Comparison of ENCODE assay signal across 16 cellular contexts in the genomic region with DNA sequence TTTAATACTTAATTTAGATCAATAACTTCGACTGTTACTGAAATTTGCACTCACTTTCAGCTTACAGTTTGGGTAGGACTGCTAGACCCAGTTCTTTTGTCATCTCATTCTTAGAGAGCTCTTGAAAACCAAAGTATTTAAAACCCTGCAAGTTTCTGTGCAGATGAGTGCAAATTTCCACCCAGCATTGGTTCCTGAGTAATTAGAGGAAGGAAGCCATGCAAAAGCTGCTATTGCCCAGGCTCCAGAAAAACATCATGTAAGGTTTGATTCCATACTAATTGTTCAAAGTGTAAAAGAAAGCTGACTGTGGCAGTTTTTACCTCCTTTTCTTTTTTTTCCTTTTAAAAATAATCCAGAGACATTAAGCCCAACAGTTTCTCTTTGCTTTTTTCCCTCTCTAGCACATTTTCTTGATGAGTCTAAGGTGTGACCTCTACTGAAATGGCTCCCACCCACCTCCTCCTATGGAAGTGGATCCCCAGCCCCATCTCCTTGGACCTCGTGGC.
A peak's percentile ranks its signal among the peaks of the same experiment; 100 is the strongest.
DNase-seq lines count a peak whose midpoint lies in the region; ATAC-seq, FAIRE-seq and TF ChIP-seq lines count a peak whose summit lies in the region.
"Had no signal": no experiment of that assay in that cellular context is flagged by ENCODE, and none has a peak within 500 bp of the region (broad histone marks: within the 10 kb centered on the region; RNA-seq: fewer than 3 reads in every experiment).

No MANE protein-coding gene starts in this region.

- peak overlapping the region; percentile 95 for H3K27ac ChIP-seq in KMS-11
- H3K27ac ChIP-seq in VCaP, result peak overlapping the region; percentile 97
- H3K27ac ChIP-seq in layer of hippocampus (ENCODE audit: low read depth, low read length), result peak overlapping the region; percentile 67
- H3K27ac ChIP-seq: SJSA1 had no signal

- H3K36me3 Mint-ChIP-seq in stimulated activated naive B cell treated with anti-CD40 and anti-IgM and Interleukin-4, amounts not matched to agents 10 μg/mL and 1 μg/mL and 100 μg/mL, for 72 hours, result peaks cover 35 to 59% of the 10 kb centered on the region in 2 donors

- no peak overlapping the region for H3K9ac ChIP-seq in KMS-11

- peak overlapping the region; percentile 73 for H3K27ac Mint-ChIP-seq in stimulated activated naive B cell treated with anti-CD40 and anti-IgM and Interleukin-4, amounts not matched to agents 10 μg/mL and 1 μg/mL and 100 μg/mL, for 72 hours

- no peak for DNase-seq in stimulated activated naive B cell treated with anti-CD40 and anti-IgM and Interleukin-4, amounts not matched to agents 10 μg/mL and 1 μg/mL and 100 μg/mL, for 72 hours
- DNase-seq in NCI-H69 (lab: John Stamatoyannopoulos, UW), result no peak
- DNase-seq in RCC 7860 (ENCODE audit: low spot score), result no peak
- DNase-seq: activated CD4-positive, CD25-positive, alpha-beta regulatory T cell treated with anti-CD3 and anti-CD28 coated beads, Interleukin-2, amount 50 U/mL, for 72 hours; activated T-cell treated with anti-CD3 and anti-CD28 coated beads, Interleukin-2, amount 50 U/mL, for 4 hours; anterior cingulate cortex; COR-L47; hypothalamus; NCI-H1930; NCI-H774 had no signal

- no peak overlapping the region for H3K4me3 ChIP-seq in KMS-11 (IDR thresholded peaks at IDR 0.05; ENCODE audit: insufficient read depth, low read depth, low read length)
- H3K4me3 ChIP-seq: SJSA1 had no signal

- H3K27me3 ChIP-seq in KMS-11 (ENCODE audit: insufficient read depth, low read depth) (no peaks in the 10 kb centered on the region), layer of hippocampus (ENCODE audit: control insufficient read depth, insufficient read depth, low read length) (no peaks in the 10 kb centered on the region)
- H3K27me3 ChIP-seq: SJSA1 had no signal

- TF ChIP-seq CTCF in KMS-11 (conservative IDR thresholded peaks at IDR 0.05; ENCODE audit: low read depth, low read length) (no peak), VCaP (conservative IDR thresholded peaks at IDR 0.05) (no peak)

- H4K20me1 ChIP-seq in KMS-11 (ENCODE audit: insufficient read depth), result no peaks in the 10 kb centered on the region

- peak overlapping the region; percentile 88; the same call in 1 of the 2 replicates for H3K4me2 ChIP-seq in KMS-11

- no peaks in the 10 kb centered on the region; the same call in 1 of the 2 replicates for H3K36me3 ChIP-seq in KMS-11 (ENCODE audit: insufficient read depth)

- no peaks in the 10 kb centered on the region for H3K9me3 Mint-ChIP-seq in stimulated activated naive B cell treated with anti-CD40 and anti-IgM and Interleukin-4, amounts not matched to agents 10 μg/mL and 1 μg/mL and 100 μg/mL, for 72 hours
- H3K9me3 Mint-ChIP-seq: activated T-cell treated with anti-CD3 and anti-CD28 coated beads, Interleukin-2, amount 50 U/mL, for 4 hours had no signal

- H3K27me3 Mint-ChIP-seq in stimulated activated naive B cell treated with anti-CD40 and anti-IgM and Interleukin-4, amounts not matched to agents 10 μg/mL and 1 μg/mL and 100 μg/mL, for 72 hours, result no peaks in the 10 kb centered on the region

- H3K4me1 ChIP-seq in KMS-11 (ENCODE audit: low read depth, poor library complexity, severe bottlenecking), result peaks cover 99% of the 10 kb centered on the region

- H3K4me1 Mint-ChIP-seq in stimulated activated naive B cell treated with anti-CD40 and anti-IgM and Interleukin-4, amounts not matched to agents 10 μg/mL and 1 μg/mL and 100 μg/mL, for 72 hours, result peaks cover 0 to 4% of the 10 kb centered on the region in 2 donors

- no peak for FAIRE-seq in RCC 7860 (lab: Jason Lieb, UNC)

- no peak for ATAC-seq in stimulated activated naive B cell treated with anti-CD40 and anti-IgM and Interleukin-4, amounts not matched to agents 10 μg/mL and 1 μg/mL and 100 μg/mL, for 72 hours (replicated peaks)
- ATAC-seq in GM19328 (IDR thresholded peaks at IDR 0.05; ENCODE audit: unreplicated experiment), result no peak
- no peak for ATAC-seq in HG03342 (IDR thresholded peaks at IDR 0.05; ENCODE audit: unreplicated experiment)
- ATAC-seq: activated T-cell treated with anti-CD3 and anti-CD28 coated beads, Interleukin-2, amount 50 U/mL, for 4 hours had no signal

- peaks cover 17% of the 10 kb centered on the region; the same call in 1 of the 2 replicates for H3K79me2 ChIP-seq in KMS-11 (ENCODE audit: insufficient read depth, low read depth)

- H2AFZ ChIP-seq in KMS-11 (ENCODE audit: low read depth), result no peak overlapping the region

- no peak overlapping the region for H3K4me3 Mint-ChIP-seq in stimulated activated naive B cell treated with anti-CD40 and anti-IgM and Interleukin-4, amounts not matched to agents 10 μg/mL and 1 μg/mL and 100 μg/mL, for 72 hours
- H3K4me3 Mint-ChIP-seq: activated T-cell treated with anti-CD3 and anti-CD28 coated beads, Interleukin-2, amount 50 U/mL, for 4 hours had no signal
